Comparison of ENCODE assay signal across 7 cellular contexts in the genomic region with DNA sequence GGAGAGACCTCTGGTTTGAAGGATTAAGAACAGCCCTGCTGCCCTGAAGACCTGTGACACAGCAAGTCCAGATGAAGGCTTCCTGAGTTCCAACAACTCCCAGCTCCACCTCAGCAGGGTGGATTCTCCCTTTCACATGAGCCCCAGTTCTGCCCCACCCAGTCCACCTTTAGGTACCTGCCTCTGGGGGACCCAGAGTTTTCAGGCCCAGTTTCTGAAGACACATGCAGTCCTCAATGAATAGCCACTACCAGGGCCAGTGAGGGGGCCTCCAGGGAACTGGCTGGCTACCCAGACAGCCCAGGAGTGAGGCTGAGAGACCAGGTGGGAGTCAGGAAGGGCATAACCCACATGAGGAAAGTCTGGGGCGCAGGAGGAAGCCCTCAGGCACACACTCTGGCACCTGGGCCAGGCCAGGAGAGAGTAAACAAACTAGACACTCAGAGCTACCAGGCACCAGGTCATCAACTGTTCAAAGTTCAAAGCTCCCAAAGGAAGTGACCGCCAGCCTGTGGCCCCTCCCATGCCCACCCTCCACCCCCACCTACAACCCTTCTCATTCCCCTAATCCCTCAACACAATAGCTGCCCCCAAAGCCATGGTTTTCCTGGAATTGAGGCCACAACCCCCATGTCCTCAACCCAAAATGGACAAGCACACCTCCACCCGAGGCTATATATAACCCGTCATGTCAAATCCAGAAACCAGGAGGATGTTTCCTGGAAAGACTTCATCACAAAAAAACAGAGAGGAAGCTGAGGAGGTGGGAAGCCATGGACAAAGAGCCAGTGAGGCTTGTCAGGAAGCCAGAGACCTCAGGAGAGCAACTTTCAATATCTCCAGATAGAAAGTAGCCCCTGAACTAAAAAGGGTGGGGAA. TPM values are rescaled to one million over a fixed set of nuclear protein-coding genes. Genes with fewer than 3 reads are reported as not detected.
DNase-seq lines count a peak whose midpoint lies in the region; ATAC-seq and TF ChIP-seq lines count a peak whose summit lies in the region.

No MANE protein-coding gene starts in this region.

- DNase-seq in activated CD4-positive, alpha-beta memory T cell treated with anti-CD3 and anti-CD28 coated beads, Interleukin-2, amount 10 ng/mL, durations not matched to agents 7 days and 5 days: no peak
- DNase-seq in spleen: no peak
- no peak for DNase-seq in NCI-H345 (lab: John Stamatoyannopoulos, UW)
- no peak for DNase-seq in NK-92 (lab: John Stamatoyannopoulos, UW; ENCODE audit: unreplicated experiment)

- TF ChIP-seq POLR2A in spleen (IDR thresholded peaks at IDR 0.05): no peak

- CTCF ChIA-PET in activated CD4-positive, alpha-beta memory T cell treated with anti-CD3 and anti-CD28 coated beads, Interleukin-2, amount 10 ng/mL, durations not matched to agents 7 days and 5 days (lab: Charles Lee): interaction anchor here (2.1 to 11.2 kb wide), 3 partner anchors 15 to 54 kb away, joined by 6 to 261 read pairs (median 76); no protein-coding TSS in a partner anchor

- peaks cover 40% of the 10 kb centered on the region for H3K4me1 Mint-ChIP-seq in activated CD4-positive, alpha-beta memory T cell treated with anti-CD3 and anti-CD28 coated beads, Interleukin-2, amount 10 ng/mL, durations not matched to agents 7 days and 5 days

- no peak overlapping the region for H3K27ac Mint-ChIP-seq in activated CD4-positive, alpha-beta memory T cell treated with anti-CD3 and anti-CD28 coated beads, Interleukin-2, amount 10 ng/mL, durations not matched to agents 7 days and 5 days

- peak overlapping the region; percentile 46 for H3K9ac ChIP-seq in HUES6 (ENCODE audit: low read length)

- peaks cover 7% of the 10 kb centered on the region for H3K27me3 Mint-ChIP-seq in activated CD4-positive, alpha-beta memory T cell treated with anti-CD3 and anti-CD28 coated beads, Interleukin-2, amount 10 ng/mL, durations not matched to agents 7 days and 5 days

- intact Hi-C loops in spleen (cut with DNase I; ENCODE audit: low total_unique reads): no loop called here

- peak overlapping the region; percentile 69 for H3K4me3 ChIP-seq in HUES6 (ENCODE audit: low read depth, low read length)
- H3K4me3 ChIP-seq in iPS-18c (ENCODE audit: insufficient read depth, low read depth, low read length): peak overlapping the region; percentile 66; the same call in 1 of the 2 replicates
- peak overlapping the region in 2 of 8 donors; percentile 54 to 77 for H3K4me3 ChIP-seq in spleen

- peaks cover 16% of the 10 kb centered on the region for H3K27me3 ChIP-seq in HUES6 (ENCODE audit: control insufficient read depth, insufficient read depth, low read length)
- peaks cover 0 to 24% (median 0%) of the 10 kb centered on the region in 7 donors for H3K27me3 ChIP-seq in spleen (replicated peaks in 1 of 7)

- no peaks in the 10 kb centered on the region for H3K9me3 Mint-ChIP-seq in activated CD4-positive, alpha-beta memory T cell treated with anti-CD3 and anti-CD28 coated beads, Interleukin-2, amount 10 ng/mL, durations not matched to agents 7 days and 5 days

- H3K4me3 Mint-ChIP-seq in activated CD4-positive, alpha-beta memory T cell treated with anti-CD3 and anti-CD28 coated beads, Interleukin-2, amount 10 ng/mL, durations not matched to agents 7 days and 5 days: peak overlapping the region; percentile 44

- H3K9me3 ChIP-seq in HUES6 (ENCODE audit: control insufficient read depth, insufficient read depth, low read depth, low read length): no peaks in the 10 kb centered on the region
- H3K9me3 ChIP-seq in iPS-18c (ENCODE audit: control insufficient read depth, insufficient read depth, low read length): peaks cover 2% of the 10 kb centered on the region
- H3K9me3 ChIP-seq in spleen: no peaks in the 10 kb centered on the region

- peaks cover 31% of the 10 kb centered on the region for H3K4me1 ChIP-seq in HUES6 (ENCODE audit: control insufficient read depth, insufficient read depth, low read length)
- peaks cover 23 to 58% (median 44%) of the 10 kb centered on the region in 6 donors for H3K4me1 ChIP-seq in spleen

- H3K36me3 Mint-ChIP-seq in activated CD4-positive, alpha-beta memory T cell treated with anti-CD3 and anti-CD28 coated beads, Interleukin-2, amount 10 ng/mL, durations not matched to agents 7 days and 5 days (ENCODE audit: low read depth): no peaks in the 10 kb centered on the region

- no peaks in the 10 kb centered on the region for H3K36me3 ChIP-seq in HUES6 (ENCODE audit: control insufficient read depth, insufficient read depth, low read length)
- H3K36me3 ChIP-seq in spleen: no peaks in the 10 kb centered on the region

- no peak for ATAC-seq in HG03520 (IDR thresholded peaks at IDR 0.05; ENCODE audit: unreplicated experiment)

- WGBS in spleen, 5 donors: 76 to 82% (median 79%) methylated on average over 4 of the region's 4 CpGs

- 0 out of 2 replicates have a peak overlapping the region, but pooled peaks have one; percentile 54 for H3K27ac ChIP-seq in HUES6 (ENCODE audit: low read depth, low read length)
- H3K27ac ChIP-seq in spleen: peak overlapping the region in 7 of 8 donors; percentile 62 to 88 (median 83)

- no peak for TF ChIP-seq CTCF in spleen (IDR thresholded peaks at IDR 0.05 in 8 of 11, conservative IDR thresholded peaks at IDR 0.05 in 3 of 11)

- POLR2A ChIA-PET in activated CD4-positive, alpha-beta memory T cell treated with anti-CD3 and anti-CD28 coated beads, Interleukin-2, amount 10 ng/mL, durations not matched to agents 7 days and 5 days (lab: Charles Lee): interaction anchor here (1.0 to 5.7 kb wide), 9 partner anchors 15 to 116 kb away, joined by 3 to 38 read pairs (median 5); partner anchors contain the start of gene NUFIP2

RNA-seq across cellular contexts. Expression of gene MYO18A, which starts 2.1 kb away (rescaled TPM):
- total RNA-seq in activated CD4-positive, alpha-beta memory T cell treated with anti-CD3 and anti-CD28 coated beads, Interleukin-2, amount 10 ng/mL, durations not matched to agents 7 days and 5 days: 100 to 1,000 TPM in 1 of 2 experiments, 10 to 100 TPM in 1; 92.6 to 100 TPM
- 100 to 1,000 TPM in 2 of 7 donors, 10 to 100 TPM in 5; 57.6 to 114 (median 85.5) TPM for total RNA-seq in spleen
- 10 to 100 TPM; 24.2 to 55.0 (median 44.5) TPM for polyA plus RNA-seq in spleen
